Comparison of ENCODE assay signal across 8 cellular contexts in genomic region chr7:102478314-102479206, GRCh38. TPM values are rescaled to one million over a fixed set of nuclear protein-coding genes. Genes with fewer than 3 reads are reported as not detected.
DNase-seq lines count a peak whose midpoint lies in the region; ATAC-seq and TF ChIP-seq lines count a peak whose summit lies in the region.
"Not testable (repeated sequence)": the region's sequence is repeated elsewhere in the genome, so short reads cannot be mapped to it uniquely, and the experiment has no call there.

Gene POLR2J (minus strand): TSS chr7:102478922. CDS start chr7:102478860, 62 bp downstream.

- H3K27me3 ChIP-seq in adrenal gland; trophoblast cell (ENCODE audit: insufficient read depth, low read length): not testable (repeated sequence)

- not testable (repeated sequence) for H3K4me1 ChIP-seq in adrenal gland (replicated peaks in 1 of 2); trophoblast cell (ENCODE audit: control insufficient read depth in 1 of 2, insufficient read depth in 2 of 2, low read length in 2 of 2)

- H3K36me3 Mint-ChIP-seq in stimulated activated memory B cell treated with anti-CD40 and anti-IgM and Interleukin-4, amounts not matched to agents 10 μg/mL and 1 μg/mL and 100 μg/mL, for 72 hours = not testable (repeated sequence)

- peak within 1 kb of the TSS; percentile 77 for H3K27ac Mint-ChIP-seq in stimulated activated memory B cell treated with anti-CD40 and anti-IgM and Interleukin-4, amounts not matched to agents 10 μg/mL and 1 μg/mL and 100 μg/mL, for 72 hours

- WGBS in adrenal gland, 4 donors = 0 to 1% (median 0%) methylated on average over 8 to 36 of the region's 72 CpGs; no CpG with 5 or more reads in 1 of the 4 donors
- WGBS in trophoblast cell (ENCODE audit: extremely low coverage, insufficient coverage, insufficient read length) = no CpG with 5 or more reads among the region's 72 CpGs

- not testable (repeated sequence) for H3K4ac ChIP-seq in trophoblast cell (ENCODE audit: low read depth, low read length)

- peak within 1 kb of the TSS; percentile 77 for H4K8ac ChIP-seq in trophoblast cell (ENCODE audit: low read depth, low read length)

- H3K4me1 Mint-ChIP-seq in stimulated activated memory B cell treated with anti-CD40 and anti-IgM and Interleukin-4, amounts not matched to agents 10 μg/mL and 1 μg/mL and 100 μg/mL, for 72 hours = not testable (repeated sequence)

- not testable (repeated sequence) for H4K12ac ChIP-seq in trophoblast cell (ENCODE audit: low read depth, low read length)

- not testable (repeated sequence) for H3K79me2 ChIP-seq in trophoblast cell (ENCODE audit: control insufficient read depth, insufficient read depth, low read length, poor library complexity)

- H3K14ac ChIP-seq in trophoblast cell (ENCODE audit: low read length) = not testable (repeated sequence)

- H3K4me2 ChIP-seq in trophoblast cell (ENCODE audit: low read length) = not testable (repeated sequence)

- H2BK120ac ChIP-seq in trophoblast cell (ENCODE audit: insufficient read depth, low read length, poor library complexity) = not testable (repeated sequence)

- H3K27me3 Mint-ChIP-seq in stimulated activated memory B cell treated with anti-CD40 and anti-IgM and Interleukin-4, amounts not matched to agents 10 μg/mL and 1 μg/mL and 100 μg/mL, for 72 hours = not testable (repeated sequence)

- H2BK12ac ChIP-seq in trophoblast cell (ENCODE audit: low read length) = not testable (repeated sequence)

- H3K9ac ChIP-seq in trophoblast cell (ENCODE audit: low read length) = not testable (repeated sequence)

- not testable (repeated sequence) for H4K91ac ChIP-seq in trophoblast cell (ENCODE audit: low read depth, low read length)

- not testable (repeated sequence) for H2AFZ ChIP-seq in trophoblast cell (ENCODE audit: insufficient read depth, low read length, poor library complexity)

- H3K18ac ChIP-seq in trophoblast cell (ENCODE audit: low read length) = not testable (repeated sequence)

- not testable (repeated sequence) for H3K9me3 Mint-ChIP-seq in stimulated activated memory B cell treated with anti-CD40 and anti-IgM and Interleukin-4, amounts not matched to agents 10 μg/mL and 1 μg/mL and 100 μg/mL, for 72 hours

- H3K4me3 ChIP-seq in WI38 (ENCODE audit: low read depth, low read length) (peak within 1 kb of the TSS; percentile 47), adrenal gland (peak within 1 kb of the TSS in 3 of 4 donors; percentile 37 to 58 (median 56)), trophoblast cell (ENCODE audit: low read depth, low read length) (peak within 1 kb of the TSS; percentile 67)

- not testable (repeated sequence) for H2BK5ac ChIP-seq in trophoblast cell (ENCODE audit: low read depth, low read length, poor library complexity)

- intact Hi-C loops in adrenal gland (cut with DNase I); cardiac septum (cut with DNase I): not testable (repeated sequence)

- not testable (repeated sequence) for H3K79me1 ChIP-seq in trophoblast cell (ENCODE audit: low read length)

- TF ChIP-seq POLR2A in adrenal gland (IDR thresholded peaks at IDR 0.05) = peak in 1 of 2 donors; percentile 71

- H3K4me3 Mint-ChIP-seq in stimulated activated memory B cell treated with anti-CD40 and anti-IgM and Interleukin-4, amounts not matched to agents 10 μg/mL and 1 μg/mL and 100 μg/mL, for 72 hours = peak within 1 kb of the TSS; percentile 85

- not testable (repeated sequence) for H3K23ac ChIP-seq in trophoblast cell (ENCODE audit: low read length)

- peak; percentile 77 for ATAC-seq in GM21737 (IDR thresholded peaks at IDR 0.05; ENCODE audit: unreplicated experiment)
- peak; percentile 83 for ATAC-seq in HG03571 (IDR thresholded peaks at IDR 0.05; ENCODE audit: unreplicated experiment)
- ATAC-seq in stimulated activated memory B cell treated with anti-CD40 and anti-IgM and Interleukin-4, amounts not matched to agents 10 μg/mL and 1 μg/mL and 100 μg/mL, for 72 hours = peak; percentile 91

- peak; percentile 45 for DNase-seq in ELR (ENCODE audit: low read depth)
- DNase-seq in adrenal gland = peak; percentile 85 to 95 (median 91)
- DNase-seq in cardiac septum (ENCODE audit: low spot score) = peak; percentile 96
- DNase-seq in trophoblast cell = peak; percentile 56 to 84

- not testable (repeated sequence) for H2AK5ac ChIP-seq in trophoblast cell (ENCODE audit: low read length)

- TF ChIP-seq CTCF in WI38 (IDR thresholded peaks at IDR 0.05; ENCODE audit: low read depth, low read length) = not testable (repeated sequence)
- TF ChIP-seq CTCF in adrenal gland (IDR thresholded peaks at IDR 0.05) = peak in 5 of 6 experiments; percentile 25 to 58 (median 42)

- H3K9me3 ChIP-seq in adrenal gland (replicated peaks in 1 of 3); trophoblast cell (ENCODE audit: insufficient read depth, low read depth, low read length): not testable (repeated sequence)

- H3K36me3 ChIP-seq in adrenal gland (replicated peaks in 1 of 2); trophoblast cell (ENCODE audit: control insufficient read depth in 1 of 2, insufficient read depth in 2 of 2, low read length in 2 of 2): not testable (repeated sequence)

- H3K27ac ChIP-seq in adrenal gland = peak within 1 kb of the TSS in 2 of 5 donors; percentile 68 to 77
- H3K27ac ChIP-seq in trophoblast cell (ENCODE audit: low read depth, low read length) = not testable (repeated sequence)

RNA-seq across cellular contexts. Expression of gene POLR2J, which starts in this region (rescaled TPM):
- total RNA-seq in adrenal gland = 10 to 100 TPM; 15.0 to 63.5 (median 52.5) TPM
- 100 to 1,000 TPM in 2 of 3 donors, 10 to 100 TPM in 1; 75.8 to 295 (median 172) TPM for polyA plus RNA-seq in adrenal gland
- total RNA-seq in cardiac septum = 58.7 TPM
- 130 and 136 TPM in 2 replicates for polyA plus RNA-seq in trophoblast cell (2013)

Comparison
In these comparisons a context has a peak if more than half of its experiments do, and no peak if none do; other contexts are left out.
1. DNase-seq: peak in every context shown above with its lines; median percentile 96 in cardiac septum; 91 in adrenal gland; 70 in trophoblast cell; 45 in ELR.